Comparison of ENCODE assay signal across 13 cellular contexts in the genomic region with DNA sequence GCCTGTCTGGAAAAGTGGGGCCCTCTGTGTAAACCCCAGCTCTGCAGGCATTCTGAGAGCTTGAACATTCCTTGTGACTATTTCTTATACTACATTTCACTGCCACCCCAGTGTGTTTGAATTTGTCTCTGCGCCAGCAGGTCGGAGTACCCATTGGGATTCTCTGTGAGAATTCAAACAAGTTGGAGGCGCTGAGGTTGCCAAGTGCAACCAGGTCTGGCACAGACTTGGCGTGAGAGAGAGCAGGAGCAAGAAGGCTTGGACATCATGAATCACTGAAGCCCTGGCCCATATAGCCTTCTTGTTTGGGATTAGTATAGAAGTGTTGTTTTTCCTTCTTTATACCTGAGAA. TPM values are rescaled to one million over a fixed set of nuclear protein-coding genes. Genes with fewer than 3 reads are reported as not detected.
DNase-seq lines count a peak whose midpoint lies in the region; ATAC-seq and TF ChIP-seq lines count a peak whose summit lies in the region.
"Had no signal": no experiment of that assay in that cellular context is flagged by ENCODE, and none has a peak within 500 bp of the region (broad histone marks: within the 10 kb centered on the region; RNA-seq: fewer than 3 reads in every experiment).

No MANE protein-coding gene starts in this region.

- intact Hi-C loops in MCF 10A (cut with micrococcal nuclease): loop anchor here (5.0 kb wide), 1 partner anchor 34 kb away; the partner anchor contains the start of gene ATP2A2
- intact Hi-C loops in gastrocnemius medialis (cut with DNase I; ENCODE audit: low total_unique reads): loop anchor here (5.0 kb wide), 1 partner anchor 34 kb away; the partner anchor contains the start of gene ATP2A2

- H3K27ac ChIP-seq in gastrocnemius medialis: peak overlapping the region; percentile 89 to 94 (median 91)

- H3K36me3 ChIP-seq in gastrocnemius medialis: no peaks in the 10 kb centered on the region

- no peaks in the 10 kb centered on the region for H3K9me3 ChIP-seq in gastrocnemius medialis

- no peaks in the 10 kb centered on the region for H3K9me3 Mint-ChIP-seq in MCF 10A (ENCODE audit: unreplicated experiment)
- H3K9me3 Mint-ChIP-seq: activated naive CD4-positive, alpha-beta T cell treated with anti-CD3 and anti-CD28 coated beads, Interleukin-2, amount 50 U/mL, for 24 hours; naive thymus-derived CD8-positive, alpha-beta T cell had no signal

- peak overlapping the region; percentile 56 for H3K4me3 Mint-ChIP-seq in MCF 10A (ENCODE audit: unreplicated experiment)
- H3K4me3 Mint-ChIP-seq: activated naive CD4-positive, alpha-beta T cell treated with anti-CD3 and anti-CD28 coated beads, Interleukin-2, amount 50 U/mL, for 24 hours; naive thymus-derived CD8-positive, alpha-beta T cell had no signal

- H3K4me3 ChIP-seq in gastrocnemius medialis: no peak overlapping the region

- ATAC-seq in left lobe of liver (peak; percentile 25), gastrocnemius medialis (no peak), HG02885 (IDR thresholded peaks at IDR 0.05; ENCODE audit: poor library complexity, unreplicated experiment) (no peak)
- ATAC-seq: naive thymus-derived CD8-positive, alpha-beta T cell had no signal

- H3K4me1 Mint-ChIP-seq in MCF 10A (ENCODE audit: insufficient read depth, unreplicated experiment): peaks cover 15% of the 10 kb centered on the region
- H3K4me1 Mint-ChIP-seq: activated naive CD4-positive, alpha-beta T cell treated with anti-CD3 and anti-CD28 coated beads, Interleukin-2, amount 50 U/mL, for 24 hours had no signal

- TF ChIP-seq POLR2A in gastrocnemius medialis (IDR thresholded peaks at IDR 0.05): no peak

- peak; percentile 61 for DNase-seq in ACHN
- peak; percentile 77 for DNase-seq in MCF 10A (ENCODE audit: unreplicated experiment)
- peak; percentile 74 for DNase-seq in left lobe of liver (ENCODE audit: low spot score)
- DNase-seq in gastrocnemius medialis: peak in 1 of 2 donors; percentile 55
- DNase-seq in DMS79 (lab: John Stamatoyannopoulos, UW): no peak
- no peak for DNase-seq in NCI-H187 (lab: John Stamatoyannopoulos, UW)
- DNase-seq in activated effector memory CD4-positive, alpha-beta T cell treated with Interleukin-2 at 50 U/mL for 16 hours: no peak
- DNase-seq: cerebellar nuclear complex; MM.1S; naive thymus-derived CD8-positive, alpha-beta T cell; NCI-H2107 had no signal

- TF ChIP-seq CTCF in MCF 10A (IDR thresholded peaks at IDR 0.05; ENCODE audit: unreplicated experiment): no peak
- no peak for TF ChIP-seq CTCF in gastrocnemius medialis (IDR thresholded peaks at IDR 0.05 in 4 of 5, conservative IDR thresholded peaks at IDR 0.05 in 1 of 5)

- H3K36me3 Mint-ChIP-seq in MCF 10A (ENCODE audit: insufficient read depth, unreplicated experiment): peaks cover 6% of the 10 kb centered on the region
- H3K36me3 Mint-ChIP-seq: activated naive CD4-positive, alpha-beta T cell treated with anti-CD3 and anti-CD28 coated beads, Interleukin-2, amount 50 U/mL, for 24 hours; naive thymus-derived CD8-positive, alpha-beta T cell had no signal

- H3K4me1 ChIP-seq in gastrocnemius medialis: peaks cover 69 to 78% of the 10 kb centered on the region in 2 donors

- H3K27me3 Mint-ChIP-seq in MCF 10A (ENCODE audit: insufficient read depth, unreplicated experiment): no peaks in the 10 kb centered on the region
- H3K27me3 Mint-ChIP-seq: activated naive CD4-positive, alpha-beta T cell treated with anti-CD3 and anti-CD28 coated beads, Interleukin-2, amount 50 U/mL, for 24 hours had no signal

- CTCF ChIA-PET in MCF 10A (lab: Yijun Ruan, JAX): interaction anchor here (0.6 to 1.6 kb wide), 10 partner anchors 10 to 129 kb away, joined by 3 to 6 read pairs (median 3); no protein-coding TSS in a partner anchor

- POLR2A ChIA-PET in MCF 10A (lab: Yijun Ruan, JAX): interaction anchor here (0.5 to 6.0 kb wide), 25 partner anchors 9 to 220 kb away, joined by 3 to 112 read pairs (median 5); partner anchors contain the start of genes ANAPC7, ATP2A2, FAM216A and GPN3

- in situ Hi-C loops in ACHN (cut with HindIII; ENCODE audit: low pct_ligation_motif_present, low pct_unique_long_range_greater_than_20kb, low sequenced_read_pairs) (no loop called here), gastrocnemius medialis (cut with MboI; ENCODE audit: low sequenced_read_pairs in 4 of 4) (no loop called here)

- no TSS peak for BruUV-seq in MCF 10A (replicated peaks; lab: Mats Ljungman, UMichigan)

- no peaks in the 10 kb centered on the region for H3K27me3 ChIP-seq in gastrocnemius medialis

- peak overlapping the region; percentile 89 for H3K27ac Mint-ChIP-seq in MCF 10A (ENCODE audit: low read depth, unreplicated experiment)
- H3K27ac Mint-ChIP-seq: activated naive CD4-positive, alpha-beta T cell treated with anti-CD3 and anti-CD28 coated beads, Interleukin-2, amount 50 U/mL, for 24 hours had no signal

RNA-seq across cellular contexts. Expression of gene ATP2A2, which starts 33.0 kb away (rescaled TPM):
- total RNA-seq in MCF 10A (2022) (272 and 308 TPM in 2 replicates), left lobe of liver (118 TPM), gastrocnemius medialis (1,000 to 10,000 TPM in 2 of 4 donors, 100 to 1,000 TPM in 2; 788 to 1,983 (median 1,302) TPM)

Comparison
In these comparisons a context has a peak if more than half of its experiments do, and no peak if none do; other contexts are left out.
1. DNase-seq: peak in ACHN (single experiment), MCF 10A (single experiment) and left lobe of liver (single experiment); none in DMS79 (single experiment), NCI-H187 (0 of 2) and activated effector memory CD4-positive, alpha-beta T cell treated with Interleukin-2 at 50 U/mL for 16 hours (single experiment).